ENCODE assay signal across 8 cellular contexts in the genomic region with DNA sequence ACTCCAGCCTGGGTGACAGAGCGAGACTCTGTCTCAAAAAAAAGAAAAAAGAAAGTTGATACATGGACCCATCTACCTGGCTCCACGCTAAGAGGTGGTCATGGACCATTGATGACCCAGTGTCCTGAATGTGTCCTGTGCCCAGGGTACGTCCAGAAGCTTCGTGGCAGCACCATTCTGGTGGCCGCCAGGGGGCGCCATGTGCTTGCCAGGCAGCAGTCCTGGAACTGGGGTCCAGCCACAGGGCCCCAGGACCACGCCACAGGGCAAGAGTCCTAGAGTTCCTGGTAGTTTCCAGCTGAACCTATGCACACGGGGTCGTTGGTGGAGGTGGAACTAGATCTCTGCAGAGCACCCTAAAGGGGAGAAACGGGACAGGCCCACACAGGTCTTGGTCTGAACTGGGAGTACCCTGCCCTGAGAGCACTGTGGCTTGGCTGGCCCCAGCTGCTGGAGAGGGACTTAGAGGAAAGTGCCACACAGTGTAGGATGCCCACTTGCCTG. TPM values are rescaled to one million over a fixed set of nuclear protein-coding genes. Genes with fewer than 3 reads are reported as not detected.
DNase-seq lines count a peak whose midpoint lies in the region; ATAC-seq and TF ChIP-seq lines count a peak whose summit lies in the region.

No MANE protein-coding gene starts in this region.

- peaks cover 1% of the 10 kb centered on the region for H3K9me3 Mint-ChIP-seq in glutamatergic neuron (ENCODE audit: unreplicated experiment)

- H3K4me1 ChIP-seq in upper lobe of left lung = no peaks in the 10 kb centered on the region

- no peak for TF ChIP-seq EP300 in upper lobe of left lung (IDR thresholded peaks at IDR 0.05)

- no peak for TF ChIP-seq POLR2A in upper lobe of left lung (IDR thresholded peaks at IDR 0.05)

- 12 to 24% methylated on average over 6 to 10 of the region's 10 CpGs for WGBS in upper lobe of left lung, 2 donors

- H3K27ac Mint-ChIP-seq in glutamatergic neuron (ENCODE audit: unreplicated experiment) = no peak overlapping the region

- in situ Hi-C loops in GM13977 (cut with MboI; ENCODE audit: low pct_unique_long_range_greater_than_20kb, low sequenced_read_pairs, unreplicated experiment) = no loop called here

- H3K27me3 Mint-ChIP-seq in glutamatergic neuron (ENCODE audit: unreplicated experiment) = no peaks in the 10 kb centered on the region

- TF ChIP-seq CTCF in 22Rv1 (IDR thresholded peaks at IDR 0.05) (peak; percentile 96), GM13977 (IDR thresholded peaks at IDR 0.05; ENCODE audit: extremely low read depth, insufficient read depth, missing control alignments) (peak; percentile 95), glutamatergic neuron (IDR thresholded peaks at IDR 0.05; ENCODE audit: partially characterized antibody, unreplicated experiment) (peak; percentile 89), upper lobe of left lung (IDR thresholded peaks at IDR 0.05) (peak; percentile 67 to 80 (median 74))

- DNase-seq in GM13977 (ENCODE audit: low spot score) = peak; percentile 59
- DNase-seq in SHP77 treated with DMSO at 0.1 percent for 48 hours (lab: John Stamatoyannopoulos, UW) = peak; percentile 11
- peak; percentile 73 for DNase-seq in activated gamma-delta T cell treated with Interleukin-2 at 50 U/mL for 16 hours
- peak; percentile 71 for DNase-seq in glutamatergic neuron
- DNase-seq in posterior cingulate gyrus = peak; percentile 56 to 98 (median 80)
- DNase-seq in upper lobe of left lung = peak; percentile 59 to 91

- no peaks in the 10 kb centered on the region for H3K9me3 ChIP-seq in upper lobe of left lung

- no peak overlapping the region for H3K4me3 Mint-ChIP-seq in glutamatergic neuron (ENCODE audit: unreplicated experiment)

- H3K27me3 ChIP-seq in upper lobe of left lung = no peaks in the 10 kb centered on the region

- intact Hi-C loops in posterior cingulate gyrus (cut with DNase I) = loop anchor here (5.0 to 10.0 kb wide), 2 partner anchors 53 to 275 kb away; no protein-coding TSS in a partner anchor

- peaks cover 7% of the 10 kb centered on the region for H3K36me3 Mint-ChIP-seq in glutamatergic neuron (ENCODE audit: unreplicated experiment)

- H3K27ac ChIP-seq in 22Rv1 (no peak overlapping the region), upper lobe of left lung (no peak overlapping the region)

- H3K4me1 Mint-ChIP-seq in glutamatergic neuron (ENCODE audit: low read depth, unreplicated experiment) = no peaks in the 10 kb centered on the region

- ATAC-seq in upper lobe of left lung (ENCODE audit: low FRiP score in 2 of 2) (peak; percentile 30 to 63), HG03045 (IDR thresholded peaks at IDR 0.05; ENCODE audit: unreplicated experiment) (no peak)

- no peak overlapping the region for H3K4me3 ChIP-seq in upper lobe of left lung

- no peaks in the 10 kb centered on the region for H3K36me3 ChIP-seq in upper lobe of left lung

RNA-seq across cellular contexts. Expression of gene FBXO27, which starts 19.9 kb away (rescaled TPM):
- total RNA-seq in glutamatergic neuron (ENCODE audit: unreplicated experiment) (2.2 TPM), upper lobe of left lung (1 to 10 TPM; 1.0 to 9.3 (median 6.3) TPM)

RNA-seq across cellular contexts. Expression of gene ACP7, which starts 31.9 kb away (rescaled TPM):
- total RNA-seq in glutamatergic neuron (ENCODE audit: unreplicated experiment) (not detected), upper lobe of left lung (not detected)

Comparison
In these comparisons a context has a peak if more than half of its experiments do, and no peak if none do; other contexts are left out.
1. DNase-seq: peak in every context shown above with its lines; median percentile 80 in posterior cingulate gyrus; 75 in upper lobe of left lung; 73 in activated gamma-delta T cell treated with Interleukin-2 at 50 U/mL for 16 hours; 71 in glutamatergic neuron; 59 in GM13977; 11 in SHP77 treated with DMSO at 0.1 percent for 48 hours.